Comparison of ENCODE assay signal across 9 cellular contexts in the genomic region with DNA sequence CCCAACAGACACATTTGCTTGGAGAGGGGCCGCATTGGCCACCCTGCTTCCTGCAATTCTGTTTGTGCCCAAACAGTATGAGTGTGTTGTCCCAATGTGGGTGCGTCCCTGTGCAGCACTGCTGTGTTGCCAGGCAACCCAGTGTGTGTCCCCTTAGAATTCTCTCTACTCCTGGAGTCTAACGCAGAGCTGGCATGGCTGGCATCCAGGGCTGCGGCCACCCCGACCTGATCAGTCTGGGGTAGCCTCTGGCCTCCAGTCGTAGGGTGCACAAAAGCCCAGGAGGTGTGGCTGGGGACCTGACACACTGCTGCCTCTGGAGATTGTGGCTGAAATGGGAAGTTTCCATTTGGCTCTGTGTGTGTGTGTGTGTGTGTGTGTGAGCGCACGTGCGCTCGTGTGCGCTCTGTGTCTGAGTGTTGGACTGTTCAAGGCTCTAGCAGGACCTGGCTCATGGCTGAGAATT. TPM values are rescaled to one million over a fixed set of nuclear protein-coding genes. Genes with fewer than 3 reads are reported as not detected.
DNase-seq lines count a peak whose midpoint lies in the region; ATAC-seq and TF ChIP-seq lines count a peak whose summit lies in the region.
"Had no signal": no experiment of that assay in that cellular context is flagged by ENCODE, and none has a peak within 500 bp of the region (broad histone marks: within the 10 kb centered on the region; RNA-seq: fewer than 3 reads in every experiment).

No MANE protein-coding gene starts in this region.

- H3K27ac Mint-ChIP-seq in T-helper 17 cell, result peak overlapping the region; percentile 14
- H3K27ac Mint-ChIP-seq: activated B cell treated with CpG ODN at 0.5 μM for 24 hours had no signal

- peaks cover 9% of the 10 kb centered on the region for H3K4me1 Mint-ChIP-seq in T-helper 17 cell

- no peaks in the 10 kb centered on the region for H3K9me3 ChIP-seq in T-helper 17 cell (ENCODE audit: control insufficient read depth, low read length, poor library complexity, severe bottlenecking)

- ATAC-seq in T-helper 17 cell, result no peak

- no peak for TF ChIP-seq CTCF in fibroblast of the aortic adventitia (IDR thresholded peaks at IDR 0.05; ENCODE audit: insufficient read depth, low read length)

- H3K36me3 Mint-ChIP-seq in T-helper 17 cell (ENCODE audit: low read depth), result no peaks in the 10 kb centered on the region

- H3K27me3 Mint-ChIP-seq in T-helper 17 cell, result no peaks in the 10 kb centered on the region
- H3K27me3 Mint-ChIP-seq: activated B cell treated with CpG ODN at 0.5 μM for 24 hours had no signal

- DNase-seq in GDM1 (lab: John Stamatoyannopoulos, UW) (peak; percentile 77), T-helper 17 cell (no peak), fibroblast of the aortic adventitia (ENCODE audit: low read depth) (peak; percentile 26), posterior vena cava (ENCODE audit: low spot score) (peak; percentile 86), D341Med (ENCODE audit: low spot score) (no peak), NCI-H1694 treated with DMSO at 0.1 percent for 48 hours (lab: John Stamatoyannopoulos, UW) (no peak), COR-L47 (lab: John Stamatoyannopoulos, UW) (no peak), NCI-H226 (no peak)
- DNase-seq: activated B cell treated with CpG ODN at 0.5 μM for 24 hours had no signal

- H3K4me3 Mint-ChIP-seq in T-helper 17 cell, result peak overlapping the region; percentile 28
- H3K4me3 Mint-ChIP-seq: activated B cell treated with CpG ODN at 0.5 μM for 24 hours had no signal

- intact Hi-C loops in posterior vena cava (cut with DNase I), result loop anchor here in 1 of 2 donors (2.0 kb wide), 1 partner anchor 28 kb away; no protein-coding TSS in a partner anchor

- no peak overlapping the region for H3K4me3 ChIP-seq in fibroblast of the aortic adventitia (ENCODE audit: low read depth, low read length)

RNA-seq across cellular contexts. Expression of gene TEX44, which starts 48.0 kb away (rescaled TPM):
- total RNA-seq in T-helper 17 cell (not detected), fibroblast of the aortic adventitia (ENCODE audit: low replicate concordance) (not detected in 2 replicates), posterior vena cava (not detected)
- total RNA-seq: activated B cell treated with CpG ODN at 0.5 μM for 24 hours had no signal

Comparison
In these comparisons a context has a peak if more than half of its experiments do, and no peak if none do; other contexts are left out.
1. DNase-seq: peak in GDM1 (single experiment), fibroblast of the aortic adventitia (single experiment) and posterior vena cava (single experiment); none in T-helper 17 cell (0 of 3), D341Med (single experiment), NCI-H1694 treated with DMSO at 0.1 percent for 48 hours (single experiment), COR-L47 (single experiment) and NCI-H226 (single experiment).